In genomic region chr5:92641031-92641962, GRCh38 we compare ENCODE assay signal across 8 cellular contexts.
DNase-seq lines count a peak whose midpoint lies in the region; ATAC-seq, FAIRE-seq and TF ChIP-seq lines count a peak whose summit lies in the region.

No MANE protein-coding gene starts in this region.

- TF ChIP-seq CTCF in AG09309 (IDR thresholded peaks at IDR 0.05; ENCODE audit: control insufficient read depth, insufficient read depth, low read depth, low read length, missing control alignments) (no peak), astrocyte (IDR thresholded peaks at IDR 0.05; ENCODE audit: insufficient read depth, low read depth, low read length) (no peak), HepG2 (CRISPR knock-in tag; IDR thresholded peaks at IDR 0.05) (no peak)

- no peak overlapping the region for H3K27ac ChIP-seq in astrocyte (ENCODE audit: low read depth, low read length)
- H3K27ac ChIP-seq in HepG2 (ENCODE audit: extremely low read length, insufficient read depth, low read length): peak overlapping the region; percentile 39

- H3K4me3 Mint-ChIP-seq in astrocyte (ENCODE audit: unreplicated experiment): no peak overlapping the region

- intact Hi-C loops in HepG2 (cut with micrococcal nuclease; ENCODE audit: unreplicated experiment): no loop called here

- H3K4me2 ChIP-seq in astrocyte (ENCODE audit: low read length) (peak overlapping the region; percentile 80), HepG2 (ENCODE audit: low read depth, low read length) (peak overlapping the region; percentile 77)

- H3K27me3 Mint-ChIP-seq in astrocyte (ENCODE audit: low read depth, unreplicated experiment): no peaks in the 10 kb centered on the region

- H3K4me1 ChIP-seq in astrocyte (ENCODE audit: insufficient read depth, low read length) (peaks cover 11% of the 10 kb centered on the region), HepG2 (ENCODE audit: insufficient read depth, low read length) (peaks cover 20% of the 10 kb centered on the region)

- BruUV-seq in HepG2 (replicated peaks; lab: Mats Ljungman, UMichigan): no TSS peak

- TF ChIP-seq POLR2A in HepG2 (IDR thresholded peaks at IDR 0.05; ENCODE audit: insufficient read depth in 1 of 2, low read depth in 2 of 2, low read length in 2 of 2): no peak

- in situ Hi-C loops in HepG2 (cut with HindIII; ENCODE audit: extremely low pct_ligation_motif_present, low pct_unique_long_range_greater_than_20kb): no loop called here

- DNase-seq in AG09309 (ENCODE audit: low read depth) (peak; percentile 58), NCI-H1092 (lab: John Stamatoyannopoulos, UW) (peak; percentile 44), astrocyte (ENCODE audit: low read depth) (peak; percentile 77), HepG2 (ENCODE audit: low spot score) (peak; percentile 79), putamen (ENCODE audit: low spot score) (no peak)

- H3K36me3 ChIP-seq in astrocyte (ENCODE audit: insufficient read depth, low read length): no peaks in the 10 kb centered on the region
- no peaks in the 10 kb centered on the region for H3K36me3 ChIP-seq in HepG2 (replicated peaks in 1 of 2; ENCODE audit: control insufficient read depth in 1 of 2, insufficient read depth in 2 of 2, low read length in 2 of 2)

- H3K79me2 ChIP-seq in astrocyte (ENCODE audit: insufficient read depth, low read length) (no peaks in the 10 kb centered on the region), HepG2 (ENCODE audit: insufficient read depth, low read length) (no peaks in the 10 kb centered on the region)

- 2% methylated on average over 10 of the region's 10 CpGs for WGBS in HepG2 (ENCODE audit: low lambda C conversion rate)

- no peaks in the 10 kb centered on the region for H3K9me3 ChIP-seq in astrocyte (ENCODE audit: insufficient read depth, low read depth, low read length)
- no peaks in the 10 kb centered on the region for H3K9me3 ChIP-seq in HepG2 (ENCODE audit: low read length)

- POLR2A ChIA-PET in HepG2 (lab: Yijun Ruan, JAX): no interaction called here

- H3K27ac Mint-ChIP-seq in astrocyte (ENCODE audit: unreplicated experiment): no peak overlapping the region

- peaks cover 5% of the 10 kb centered on the region for H3K4me1 Mint-ChIP-seq in astrocyte (ENCODE audit: low read depth, unreplicated experiment)

- no peaks in the 10 kb centered on the region for H3K36me3 Mint-ChIP-seq in astrocyte (ENCODE audit: low read depth, unreplicated experiment)

- H2AFZ ChIP-seq in astrocyte (ENCODE audit: low read depth, low read length) (peak overlapping the region; percentile 12), HepG2 (ENCODE audit: low read length) (peak overlapping the region; percentile 22)

- CTCF ChIA-PET in HepG2 (lab: Yijun Ruan, JAX; ENCODE audit: low intra/inter-chr PET ratio, low total read pairs): no interaction called here

- FAIRE-seq in astrocyte (lab: Jason Lieb, UNC) (peak; percentile 54), HepG2 (lab: Jason Lieb, UNC) (peak; percentile 68)

- H4K20me1 ChIP-seq in astrocyte (ENCODE audit: insufficient read depth, low read length): no peaks in the 10 kb centered on the region
- no peaks in the 10 kb centered on the region for H4K20me1 ChIP-seq in HepG2 (ENCODE audit: insufficient read depth, low read length)

- no peaks in the 10 kb centered on the region for H3K9me3 Mint-ChIP-seq in astrocyte (ENCODE audit: unreplicated experiment)

- no peaks in the 10 kb centered on the region for H3K27me3 ChIP-seq in astrocyte (ENCODE audit: insufficient read depth, low read length)
- no peaks in the 10 kb centered on the region for H3K27me3 ChIP-seq in HepG2 (ENCODE audit: control insufficient read depth in 1 of 2, insufficient read depth in 2 of 2, low read length in 2 of 2)

- TF ChIP-seq EP300 in HepG2 (IDR thresholded peaks at IDR 0.05; ENCODE audit: low read depth in 2 of 2, low read length in 2 of 2) (0 out of 4 replicates have a peak, but pooled peaks of 1 of the 2 experiments have one; percentile 42), HepG2 (CRISPR knock-in tag; IDR thresholded peaks at IDR 0.05; ENCODE audit: borderline replicate concordance) (no peak)

- no peak for TF ChIP-seq RAD21 in HepG2 (CRISPR knock-in tag; IDR thresholded peaks at IDR 0.05)

- H3K4me3 ChIP-seq in AG09309 (ENCODE audit: control insufficient read depth, low read depth, low read length) (peak overlapping the region; percentile 24), astrocyte (ENCODE audit: insufficient read depth, low read depth, low read length) (peak overlapping the region; percentile 50), HepG2 (replicated peaks in 1 of 3; ENCODE audit: insufficient read depth in 1 of 3, low read depth in 2 of 3, low read length in 3 of 3) (peak overlapping the region; percentile 47 to 63 (median 48); a peak in 5 of 6 replicates)

- peak overlapping the region; percentile 11 for H3K9ac ChIP-seq in astrocyte (ENCODE audit: low read length)
- no peak overlapping the region for H3K9ac ChIP-seq in HepG2 (ENCODE audit: insufficient read depth, low read depth, low read length)

- ATAC-seq in HepG2 (peak; percentile 95), HG03175 (IDR thresholded peaks at IDR 0.05; ENCODE audit: unreplicated experiment) (no peak), GM21723 (IDR thresholded peaks at IDR 0.05; ENCODE audit: unreplicated experiment) (no peak), GM18511 (IDR thresholded peaks at IDR 0.05; ENCODE audit: unreplicated experiment) (no peak)

TF ChIP-seq in HepG2, 621 proteins besides CTCF, POLR2A, EP300 and RAD21 (continues in another document):
- TF ChIP-seq HNF1A (IDR thresholded peaks at IDR 0.05; ENCODE audit: low read depth) (no peak), HNF1A (CRISPR knock-in tag; IDR thresholded peaks at IDR 0.05; ENCODE audit: borderline replicate concordance) (peak; percentile 19; the same call in 1 of the 2 replicates), RARA (CRISPR knock-in tag; IDR thresholded peaks at IDR 0.05) (peak; percentile 23; the same call in 1 of the 2 replicates), AHDC1 (CRISPR knock-in tag; IDR thresholded peaks at IDR 0.05; ENCODE audit: borderline replicate concordance) (peak; percentile 70; the same call in 1 of the 2 replicates), ZNF550 (CRISPR knock-in tag; IDR thresholded peaks at IDR 0.05; ENCODE audit: borderline replicate concordance) (no peak)
